Comparison of ENCODE assay signal across 1 cellular context in the genomic region with DNA sequence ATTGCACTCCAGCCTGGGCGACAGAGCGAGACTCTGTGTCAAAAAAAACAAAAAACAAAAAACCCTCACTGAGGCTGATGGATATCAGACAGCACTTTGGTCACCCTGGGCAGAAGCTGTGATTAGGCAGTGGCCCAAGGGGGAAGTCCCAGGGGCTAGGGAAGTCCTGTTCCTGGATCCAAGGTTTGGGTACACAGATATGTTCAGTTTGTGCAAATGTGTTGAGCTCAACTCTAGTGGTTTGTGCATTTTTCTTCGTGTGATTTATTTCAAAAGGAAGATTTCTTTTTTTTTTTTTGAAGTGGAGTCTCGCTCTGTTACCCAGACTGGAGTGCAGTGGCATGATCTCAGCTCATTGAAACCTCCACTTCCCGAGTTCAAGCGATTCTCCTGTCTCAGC.
TF ChIP-seq lines count a peak whose summit lies in the region.

No MANE protein-coding gene starts in this region.

TF ChIP-seq in GM12878, 131 proteins besides CTCF, POLR2A, EP300 and RAD21 (continued from another document):
- TF ChIP-seq, protein P1, sequence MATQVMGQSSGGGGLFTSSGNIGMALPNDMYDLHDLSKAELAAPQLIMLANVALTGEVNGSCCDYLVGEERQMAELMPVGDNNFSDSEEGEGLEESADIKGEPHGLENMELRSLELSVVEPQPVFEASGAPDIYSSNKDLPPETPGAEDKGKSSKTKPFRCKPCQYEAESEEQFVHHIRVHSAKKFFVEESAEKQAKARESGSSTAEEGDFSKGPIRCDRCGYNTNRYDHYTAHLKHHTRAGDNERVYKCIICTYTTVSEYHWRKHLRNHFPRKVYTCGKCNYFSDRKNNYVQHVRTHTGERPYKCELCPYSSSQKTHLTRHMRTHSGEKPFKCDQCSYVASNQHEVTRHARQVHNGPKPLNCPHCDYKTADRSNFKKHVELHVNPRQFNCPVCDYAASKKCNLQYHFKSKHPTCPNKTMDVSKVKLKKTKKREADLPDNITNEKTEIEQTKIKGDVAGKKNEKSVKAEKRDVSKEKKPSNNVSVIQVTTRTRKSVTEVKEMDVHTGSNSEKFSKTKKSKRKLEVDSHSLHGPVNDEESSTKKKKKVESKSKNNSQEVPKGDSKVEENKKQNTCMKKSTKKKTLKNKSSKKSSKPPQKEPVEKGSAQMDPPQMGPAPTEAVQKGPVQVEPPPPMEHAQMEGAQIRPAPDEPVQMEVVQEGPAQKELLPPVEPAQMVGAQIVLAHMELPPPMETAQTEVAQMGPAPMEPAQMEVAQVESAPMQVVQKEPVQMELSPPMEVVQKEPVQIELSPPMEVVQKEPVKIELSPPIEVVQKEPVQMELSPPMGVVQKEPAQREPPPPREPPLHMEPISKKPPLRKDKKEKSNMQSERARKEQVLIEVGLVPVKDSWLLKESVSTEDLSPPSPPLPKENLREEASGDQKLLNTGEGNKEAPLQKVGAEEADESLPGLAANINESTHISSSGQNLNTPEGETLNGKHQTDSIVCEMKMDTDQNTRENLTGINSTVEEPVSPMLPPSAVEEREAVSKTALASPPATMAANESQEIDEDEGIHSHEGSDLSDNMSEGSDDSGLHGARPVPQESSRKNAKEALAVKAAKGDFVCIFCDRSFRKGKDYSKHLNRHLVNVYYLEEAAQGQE (IDR thresholded peaks at IDR 0.05; ENCODE audit: low read depth, low read length): no peak
- TF ChIP-seq CREM (IDR thresholded peaks at IDR 0.05; ENCODE audit: low read depth) (no peak), MYB (IDR thresholded peaks at IDR 0.05; ENCODE audit: borderline replicate concordance, low read depth, low read length) (no peak), E4F1 (IDR thresholded peaks at IDR 0.05; ENCODE audit: borderline replicate concordance, partially characterized antibody) (no peak), TCF3 (IDR thresholded peaks at IDR 0.05; ENCODE audit: borderline replicate concordance, insufficient read depth, low read depth, low read length) (no peak), CREB1 (IDR thresholded peaks at IDR 0.05; ENCODE audit: low read depth) (no peak), NFIC (IDR thresholded peaks at IDR 0.05; ENCODE audit: low read depth, low read length) (no peak), YBX1 (IDR thresholded peaks at IDR 0.05) (no peak), TBL1XR1 (IDR thresholded peaks at IDR 0.05; ENCODE audit: low read depth, low read length) (no peak), ESRRA (IDR thresholded peaks at IDR 0.05; ENCODE audit: low read length) (no peak), TCF7 (IDR thresholded peaks at IDR 0.05; ENCODE audit: borderline replicate concordance) (no peak), MLLT1 (IDR thresholded peaks at IDR 0.05) (peak; percentile 28; the same call in 1 of the 2 replicates), PAX8 (IDR thresholded peaks at IDR 0.05) (no peak), RBBP5 (conservative IDR thresholded peaks at IDR 0.05) (no peak), SREBF1 (IDR thresholded peaks at IDR 0.05; ENCODE audit: low read length) (no peak), NFYA (IDR thresholded peaks at IDR 0.05; ENCODE audit: borderline replicate concordance, low read depth, low read length) (no peak), SMC3 (IDR thresholded peaks at IDR 0.05; ENCODE audit: borderline replicate concordance, low read length) (no peak), EED (IDR thresholded peaks at IDR 0.05; ENCODE audit: low read depth) (peak; percentile 48; the same call in 1 of the 2 replicates), CHD1 (IDR thresholded peaks at IDR 0.05; ENCODE audit: low read depth, low read length) (no peak), POLR2AphosphoS2 (IDR thresholded peaks at IDR 0.05; ENCODE audit: low read depth, low read length) (no peak), SP1 (IDR thresholded peaks at IDR 0.05; ENCODE audit: low read depth, low read length) (no peak)
